12 cellular contexts compared by ENCODE assay signal in the genomic region with DNA sequence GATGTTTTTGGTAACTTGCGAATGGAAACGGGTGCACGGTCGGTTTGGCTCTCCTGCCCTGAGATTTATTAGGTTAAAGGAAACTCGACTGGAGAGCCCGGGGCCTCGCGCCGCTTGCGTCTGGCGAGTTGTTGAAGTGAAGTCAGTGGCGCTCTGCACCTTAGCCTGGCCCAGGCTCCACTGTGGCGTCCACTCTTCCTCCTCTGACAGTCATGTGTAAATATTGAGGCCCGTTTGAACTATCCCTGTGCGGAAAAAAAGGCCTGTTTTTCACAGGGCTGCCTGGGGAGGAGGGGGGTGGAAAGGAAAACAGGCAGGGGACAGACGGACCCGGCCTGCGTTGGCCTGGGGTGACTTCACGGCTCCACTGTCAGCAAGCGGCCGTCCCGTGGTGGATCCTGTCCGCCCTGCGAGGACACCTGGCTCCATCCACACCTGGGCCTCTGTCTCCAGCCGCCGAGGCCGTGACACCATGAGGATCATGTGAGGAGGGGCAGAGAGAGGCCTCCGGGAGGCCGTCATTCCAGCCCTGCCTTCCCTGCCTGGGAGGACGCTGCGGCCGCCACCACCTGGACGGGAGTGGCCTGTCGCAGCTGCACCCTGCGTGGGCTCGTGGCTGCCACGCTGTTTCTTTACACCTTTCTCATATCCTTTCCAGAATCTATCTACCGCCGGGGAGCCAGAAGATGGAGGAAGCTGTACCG. TPM values are rescaled to one million over a fixed set of nuclear protein-coding genes. Genes with fewer than 3 reads are reported as not detected.
A peak's percentile ranks its signal among the peaks of the same experiment; 100 is the strongest.
DNase-seq lines count a peak whose midpoint lies in the region; ATAC-seq and TF ChIP-seq lines count a peak whose summit lies in the region.
"Had no signal": no experiment of that assay in that cellular context is flagged by ENCODE, and none has a peak within 500 bp of the region (broad histone marks: within the 10 kb centered on the region; RNA-seq: fewer than 3 reads in every experiment).

No MANE protein-coding gene starts in this region.

- no peak overlapping the region for H3K4me3 ChIP-seq in HUES48 (ENCODE audit: low read depth, low read length)
- H3K4me3 ChIP-seq in dorsolateral prefrontal cortex, result peak overlapping the region in 19 of 59 donors; percentile 3 to 69 (median 55)
- no peak overlapping the region for H3K4me3 ChIP-seq in stomach smooth muscle (ENCODE audit: low read length in 2 of 2)

- H3K4me3 Mint-ChIP-seq in mesothelial cell of epicardium, result peak overlapping the region; percentile 54
- H3K4me3 Mint-ChIP-seq in activated T-helper 1 cell treated with anti-CD3 and anti-CD28 coated beads, Interleukin-12 subunit alpha, Interleukin-12 subunit beta, Interleukin-2, Interleukin-4 antibody, amounts not matched to agents 30 ng/mL and 10 ng/mL and 1 ng/mL, durations not matched to agents 14 hours and 24 hours and 36 hours, result no peak overlapping the region

- H3K27ac ChIP-seq in HUES48 (ENCODE audit: low read depth, low read length) (peak overlapping the region; percentile 25), dorsolateral prefrontal cortex (peak overlapping the region; percentile 49 to 98 (median 93)), stomach smooth muscle (ENCODE audit: low read length) (peak overlapping the region; percentile 96)
- H3K27ac ChIP-seq: KMS-11 had no signal

- DNase-seq in dorsolateral prefrontal cortex, result peak in 2 of 10 donors; percentile 42 to 43
- no peak for DNase-seq in mesothelial cell of epicardium (ENCODE audit: low spot score in 2 of 2, unreplicated experiment in 2 of 2)
- DNase-seq in NOMO-1 (lab: John Stamatoyannopoulos, UW; ENCODE audit: unreplicated experiment in 2 of 2), result no peak
- no peak for DNase-seq in glomerular visceral epithelial cell (ENCODE audit: extremely low spot score)
- DNase-seq in activated T-helper 1 cell treated with anti-CD3 and anti-CD28 coated beads, Interleukin-12 subunit alpha, Interleukin-12 subunit beta, Interleukin-2, Interleukin-4 antibody, amounts not matched to agents 30 ng/mL and 10 ng/mL and 1 ng/mL, durations not matched to agents 14 hours and 24 hours and 36 hours (ENCODE audit: low spot score), result no peak
- DNase-seq: NCI-H2227 treated with DMSO at 0.1 percent for 48 hours; stimulated activated CD4-positive, alpha-beta T cell treated with anti-CD3 and anti-CD28 coated beads, Interleukin-2, amount 100 ng/mL, for 24 hours; T-helper 1 cell had no signal

- H3K4me1 ChIP-seq in HUES48 (ENCODE audit: control insufficient read depth, insufficient read depth, low read length) (peaks cover 15% of the 10 kb centered on the region; the same call in 1 of the 2 replicates), stomach smooth muscle (ENCODE audit: control insufficient read depth, insufficient read depth, low read length) (peaks cover 34% of the 10 kb centered on the region)

- intact Hi-C loops in dorsolateral prefrontal cortex (cut with DNase I), result loop anchor here (2.0 to 10.0 kb wide), 4 partner anchors 37 to 100 kb away; no protein-coding TSS in a partner anchor
- intact Hi-C loops in activated T-helper 1 cell treated with anti-CD3 and anti-CD28 coated beads, Interleukin-12 subunit alpha, Interleukin-12 subunit beta, Interleukin-2, Interleukin-4 antibody, amounts not matched to agents 30 ng/mL and 10 ng/mL and 1 ng/mL, durations not matched to agents 14 hours and 24 hours and 36 hours (cut with micrococcal nuclease), result loop anchor here (5.0 to 10.0 kb wide), 2 partner anchors 390 to 508 kb away; partner anchors contain the start of gene PANK4

- TF ChIP-seq CTCF in dorsolateral prefrontal cortex (IDR thresholded peaks at IDR 0.05 in 54 of 56, conservative IDR thresholded peaks at IDR 0.05 in 2 of 56; ENCODE audit: low read depth in 1 of 56, partially characterized antibody in 56 of 56), result no peak
- TF ChIP-seq CTCF in mesothelial cell of epicardium (IDR thresholded peaks at IDR 0.05; ENCODE audit: unreplicated experiment), result no peak

- H3K36me3 Mint-ChIP-seq in mesothelial cell of epicardium, result no peaks in the 10 kb centered on the region
- no peaks in the 10 kb centered on the region for H3K36me3 Mint-ChIP-seq in activated T-helper 1 cell treated with anti-CD3 and anti-CD28 coated beads, Interleukin-12 subunit alpha, Interleukin-12 subunit beta, Interleukin-2, Interleukin-4 antibody, amounts not matched to agents 30 ng/mL and 10 ng/mL and 1 ng/mL, durations not matched to agents 14 hours and 24 hours and 36 hours (ENCODE audit: low read depth)

- H3K9me3 ChIP-seq in HUES48 (ENCODE audit: control insufficient read depth, insufficient read depth, low read length), result no peaks in the 10 kb centered on the region
- peaks cover 0 to 3% of the 10 kb centered on the region in 2 donors for H3K9me3 ChIP-seq in stomach smooth muscle (ENCODE audit: control insufficient read depth in 2 of 2, low read length in 2 of 2)

- 0 out of 2 replicates have a peak, but pooled peaks cover 8% of the 10 kb centered on the region for H3K36me3 ChIP-seq in HUES48 (ENCODE audit: control insufficient read depth, insufficient read depth, low read length)
- no peaks in the 10 kb centered on the region for H3K36me3 ChIP-seq in stomach smooth muscle (ENCODE audit: control insufficient read depth in 2 of 2, insufficient read depth in 2 of 2, low read length in 2 of 2)

- no peak overlapping the region for H3K9ac ChIP-seq in HUES48 (ENCODE audit: low read depth, low read length)
- peak overlapping the region; percentile 55 to 59 for H3K9ac ChIP-seq in stomach smooth muscle (ENCODE audit: low read length in 2 of 2)
- H3K9ac ChIP-seq: KMS-11 had no signal

- peaks cover 45% of the 10 kb centered on the region for H3K4me1 Mint-ChIP-seq in mesothelial cell of epicardium
- peaks cover 6% of the 10 kb centered on the region for H3K4me1 Mint-ChIP-seq in activated T-helper 1 cell treated with anti-CD3 and anti-CD28 coated beads, Interleukin-12 subunit alpha, Interleukin-12 subunit beta, Interleukin-2, Interleukin-4 antibody, amounts not matched to agents 30 ng/mL and 10 ng/mL and 1 ng/mL, durations not matched to agents 14 hours and 24 hours and 36 hours (ENCODE audit: low read depth)

- ATAC-seq in GM21737 (IDR thresholded peaks at IDR 0.05; ENCODE audit: unreplicated experiment), result no peak

- H3K27me3 Mint-ChIP-seq in mesothelial cell of epicardium (ENCODE audit: low read depth), result no peaks in the 10 kb centered on the region
- peaks cover 8% of the 10 kb centered on the region for H3K27me3 Mint-ChIP-seq in activated T-helper 1 cell treated with anti-CD3 and anti-CD28 coated beads, Interleukin-12 subunit alpha, Interleukin-12 subunit beta, Interleukin-2, Interleukin-4 antibody, amounts not matched to agents 30 ng/mL and 10 ng/mL and 1 ng/mL, durations not matched to agents 14 hours and 24 hours and 36 hours (ENCODE audit: insufficient read depth)

- H3K9me3 Mint-ChIP-seq in mesothelial cell of epicardium, result no peaks in the 10 kb centered on the region
- H3K9me3 Mint-ChIP-seq in activated T-helper 1 cell treated with anti-CD3 and anti-CD28 coated beads, Interleukin-12 subunit alpha, Interleukin-12 subunit beta, Interleukin-2, Interleukin-4 antibody, amounts not matched to agents 30 ng/mL and 10 ng/mL and 1 ng/mL, durations not matched to agents 14 hours and 24 hours and 36 hours, result no peaks in the 10 kb centered on the region

- H3K27me3 ChIP-seq in HUES48 (ENCODE audit: control insufficient read depth, insufficient read depth, low read length), result no peaks in the 10 kb centered on the region
- H3K27me3 ChIP-seq in dorsolateral prefrontal cortex, result no peaks in the 10 kb centered on the region
- H3K27me3 ChIP-seq in stomach smooth muscle (ENCODE audit: control insufficient read depth in 1 of 2, insufficient read depth in 2 of 2, low read length in 2 of 2), result no peaks in the 10 kb centered on the region

- peak overlapping the region; percentile 99 for H3K27ac Mint-ChIP-seq in mesothelial cell of epicardium
- no peak overlapping the region for H3K27ac Mint-ChIP-seq in activated T-helper 1 cell treated with anti-CD3 and anti-CD28 coated beads, Interleukin-12 subunit alpha, Interleukin-12 subunit beta, Interleukin-2, Interleukin-4 antibody, amounts not matched to agents 30 ng/mL and 10 ng/mL and 1 ng/mL, durations not matched to agents 14 hours and 24 hours and 36 hours

RNA-seq across cellular contexts. Expression of gene FAAP20, which starts 59.8 kb away (rescaled TPM):
- total RNA-seq in dorsolateral prefrontal cortex, result 10 to 100 TPM; 21.8 to 56.4 (median 36.0) TPM
- 92.2 to 100 TPM (median 94.1 TPM) in 3 replicates for total RNA-seq in mesothelial cell of epicardium
- total RNA-seq in activated T-helper 1 cell treated with anti-CD3 and anti-CD28 coated beads, Interleukin-12 subunit alpha, Interleukin-12 subunit beta, Interleukin-2, Interleukin-4 antibody, amounts not matched to agents 30 ng/mL and 10 ng/mL and 1 ng/mL, durations not matched to agents 14 hours and 24 hours and 36 hours, result 50.3 and 50.5 TPM in 2 replicates

Comparison
In these comparisons a context has a peak if more than half of its experiments do, and no peak if none do; other contexts are left out.
1. H3K27ac ChIP-seq: peak in every context shown above with its lines; median percentile 96 in stomach smooth muscle; 93 in dorsolateral prefrontal cortex; 25 in HUES48.